Comparison of ENCODE assay signal across 11 cellular contexts in the genomic region with DNA sequence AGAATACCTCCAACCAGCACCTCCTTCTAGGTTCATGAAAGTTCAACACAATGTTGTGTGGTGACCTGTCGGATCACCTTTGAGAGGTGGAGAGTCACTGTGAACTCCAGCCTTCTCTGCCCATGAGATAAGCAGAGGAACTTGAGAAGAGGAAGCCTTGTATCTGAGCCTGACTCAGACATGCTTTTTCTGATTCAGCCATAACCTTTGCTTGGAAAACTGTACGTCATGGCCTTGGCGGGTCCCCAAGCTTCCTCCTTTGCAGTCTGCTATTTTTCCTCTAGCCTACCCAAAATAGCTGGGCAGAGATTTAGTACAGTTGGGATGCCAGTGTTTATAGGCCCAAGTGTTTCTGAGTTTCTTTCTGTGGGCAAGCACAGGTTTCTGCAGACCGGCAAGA.
DNase-seq lines count a peak whose midpoint lies in the region; ATAC-seq, FAIRE-seq and TF ChIP-seq lines count a peak whose summit lies in the region.
"Had no signal": no experiment of that assay in that cellular context is flagged by ENCODE, and none has a peak within 500 bp of the region (broad histone marks: within the 10 kb centered on the region; RNA-seq: fewer than 3 reads in every experiment).

No MANE protein-coding gene starts in this region.

- FAIRE-seq in K562 (lab: Jason Lieb, UNC): no peak

- peak; percentile 31 for DNase-seq in IMR-90
- peak in 1 of 4 experiments; percentile 4 for DNase-seq in K562 (ENCODE audit: extremely low read depth in 1 of 4, low spot score in 3 of 4)
- peak; percentile 84 to 89 (median 84) for DNase-seq in right cardiac atrium
- no peak for DNase-seq in DMS153 treated with DMSO at 0.1 percent for 48 hours (lab: John Stamatoyannopoulos, UW; ENCODE audit: unreplicated experiment)
- DNase-seq: CD4-positive, alpha-beta memory T cell; stimulated activated CD4-positive, alpha-beta T cell treated with anti-CD3 and anti-CD28 coated beads, Interleukin-1b, Interleukin-23, amount 100 ng/mL, for 48 hours had no signal

- H3K56ac ChIP-seq in IMR-90 (ENCODE audit: extremely low read depth, insufficient read depth, low read length): no peak overlapping the region

- no peak overlapping the region for H2BK120ac ChIP-seq in IMR-90 (ENCODE audit: low read depth, low read length)

- no peak overlapping the region for H2AFZ ChIP-seq in IMR-90 (replicated peaks; ENCODE audit: low read length, poor library complexity)
- no peak overlapping the region for H2AFZ ChIP-seq in K562 (ENCODE audit: low read depth, low read length)

- H3K36me3 ChIP-seq in IMR-90 (ENCODE audit: control insufficient read depth, insufficient read depth, low read length): no peaks in the 10 kb centered on the region
- no peaks in the 10 kb centered on the region for H3K36me3 ChIP-seq in K562 (ENCODE audit: control insufficient read depth, insufficient read depth, low read length)
- no peaks in the 10 kb centered on the region for H3K36me3 ChIP-seq in rectal smooth muscle tissue (ENCODE audit: control insufficient read depth, insufficient read depth, low read length)
- H3K36me3 ChIP-seq: esophagus muscularis mucosa had no signal

- no peak overlapping the region for H4K91ac ChIP-seq in IMR-90 (ENCODE audit: insufficient read depth, low read depth, low read length)

- CTCF ChIA-PET in IMR-90 (lab: Yijun Ruan, JAX) (no interaction called here), K562 (lab: Yijun Ruan, JAX; ENCODE audit: low intra/inter-chr PET ratio) (no interaction called here)

- no peak overlapping the region for H3K23ac ChIP-seq in IMR-90 (ENCODE audit: low read depth, low read length)

- H3K9me3 ChIP-seq in IMR-90 (ENCODE audit: control insufficient read depth, insufficient read depth, low read length) (peaks cover 17% of the 10 kb centered on the region), K562 (replicated peaks; ENCODE audit: control insufficient read depth, insufficient read depth, low read depth, low read length) (no peaks in the 10 kb centered on the region), right cardiac atrium (ENCODE audit: control insufficient read depth, low read length) (no peaks in the 10 kb centered on the region)
- H3K9me3 ChIP-seq: esophagus muscularis mucosa had no signal

- no peak overlapping the region for H2BK15ac ChIP-seq in IMR-90 (ENCODE audit: low read depth, low read length)

- no peak overlapping the region for H3K14ac ChIP-seq in IMR-90 (replicated peaks; ENCODE audit: low read depth, low read length)

- TF ChIP-seq CTCF in IMR-90 (conservative IDR thresholded peaks at IDR 0.05; ENCODE audit: low read depth, low read length) (no peak), K562 (IDR thresholded peaks at IDR 0.05 in 2 of 3, conservative IDR thresholded peaks at IDR 0.05 in 1 of 3; ENCODE audit: insufficient read depth in 2 of 3, low read depth in 1 of 3, low read length in 3 of 3) (no peak)

- H3K9ac ChIP-seq in IMR-90 (ENCODE audit: low read depth, low read length) (no peak overlapping the region), K562 (ENCODE audit: insufficient read depth in 1 of 2, low read depth in 2 of 2, low read length in 2 of 2) (no peak overlapping the region), rectal smooth muscle tissue (ENCODE audit: low read length) (no peak overlapping the region)

- H3K27ac ChIP-seq in IMR-90 (ENCODE audit: insufficient read depth, low read length) (no peak overlapping the region), K562 (ENCODE audit: extremely low read depth, low read depth, low read length) (no peak overlapping the region), right cardiac atrium (ENCODE audit: low read length) (no peak overlapping the region), rectal smooth muscle tissue (ENCODE audit: low read depth, low read length) (peak overlapping the region; percentile 65)

- no peak for ATAC-seq in IMR-90 (ENCODE audit: low read depth)
- no peak for ATAC-seq in K562
- ATAC-seq in right cardiac atrium: peak; percentile 81 to 97
- no peak for ATAC-seq in GM21786 (IDR thresholded peaks at IDR 0.05; ENCODE audit: unreplicated experiment)
- no peak for ATAC-seq in HG03280 (IDR thresholded peaks at IDR 0.05; ENCODE audit: unreplicated experiment)
- no peak for ATAC-seq in HG03025 (IDR thresholded peaks at IDR 0.05; ENCODE audit: low FRiP score, unreplicated experiment)

- H2AK9ac ChIP-seq in IMR-90 (replicated peaks; ENCODE audit: low read depth, low read length, poor library complexity): no peak overlapping the region

- no peak overlapping the region for H4K8ac ChIP-seq in IMR-90 (ENCODE audit: low read depth in 2 of 2, low read length in 2 of 2)

- H4K5ac ChIP-seq in IMR-90 (ENCODE audit: low read depth, low read length): no peak overlapping the region

- H2AK5ac ChIP-seq in IMR-90 (ENCODE audit: low read depth, low read length): no peak overlapping the region

- H3K4me3 ChIP-seq in IMR-90 (ENCODE audit: insufficient read depth, low read depth, low read length): no peak overlapping the region
- H3K4me3 ChIP-seq in K562: no peak overlapping the region
- no peak overlapping the region for H3K4me3 ChIP-seq in right cardiac atrium (ENCODE audit: low read length)
- no peak overlapping the region for H3K4me3 ChIP-seq in rectal smooth muscle tissue (ENCODE audit: low read length)
- H3K4me3 ChIP-seq: esophagus muscularis mucosa had no signal

- H4K20me1 ChIP-seq in IMR-90 (ENCODE audit: insufficient read depth, low read length) (no peaks in the 10 kb centered on the region), K562 (replicated peaks; ENCODE audit: control insufficient read depth, insufficient read depth, low read length) (no peaks in the 10 kb centered on the region)

- no peak for TF ChIP-seq RAD21 in IMR-90 (IDR thresholded peaks at IDR 0.05; ENCODE audit: low read length)
- no peak for TF ChIP-seq RAD21 in K562 (CRISPR knock-in tag; conservative IDR thresholded peaks at IDR 0.05 in 1 of 2, IDR thresholded peaks at IDR 0.05 in 1 of 2)

- in situ Hi-C loops in IMR-90 (cut with MboI; ENCODE audit: low sequenced_read_pairs): no loop called here
- in situ Hi-C loops in K562 (cut with MboI): no loop called here

- no peak overlapping the region for H2BK5ac ChIP-seq in IMR-90 (ENCODE audit: low read depth, low read length, poor library complexity, severe bottlenecking)

- no peaks in the 10 kb centered on the region for H3K4me1 ChIP-seq in IMR-90 (ENCODE audit: control insufficient read depth, insufficient read depth, low read length)
- no peaks in the 10 kb centered on the region; a peak in 1 of 5 replicates for H3K4me1 ChIP-seq in K562 (replicated peaks in 1 of 2; ENCODE audit: control insufficient read depth in 2 of 2, insufficient read depth in 2 of 2, low read length in 2 of 2)
- H3K4me1 ChIP-seq in right cardiac atrium (ENCODE audit: control insufficient read depth, insufficient read depth, low read length): peaks cover 3% of the 10 kb centered on the region
- peaks cover 18% of the 10 kb centered on the region for H3K4me1 ChIP-seq in rectal smooth muscle tissue (ENCODE audit: control insufficient read depth, insufficient read depth, low read length)

- H3K9me1 ChIP-seq in IMR-90 (ENCODE audit: insufficient read depth, low read length) (no peaks in the 10 kb centered on the region), K562 (ENCODE audit: control insufficient read depth, insufficient read depth, low read length) (no peaks in the 10 kb centered on the region)

- POLR2A ChIA-PET in IMR-90 (lab: Charles Lee; ENCODE audit: unreplicated experiment): no interaction called here
- POLR2A ChIA-PET in K562 (lab: Yijun Ruan, JAX): no interaction called here

- no peak overlapping the region for H3K4me2 ChIP-seq in IMR-90 (ENCODE audit: low read depth, low read length)
- H3K4me2 ChIP-seq in K562 (ENCODE audit: insufficient read depth, low read length): no peak overlapping the region

- no peak overlapping the region for H2BK20ac ChIP-seq in IMR-90 (ENCODE audit: low read depth, low read length)

- H3K79me1 ChIP-seq in IMR-90 (ENCODE audit: low read depth in 1 of 2, low read length in 2 of 2): no peaks in the 10 kb centered on the region

- intact Hi-C loops in IMR-90 (cut with micrococcal nuclease) (no loop called here), K562 (cut with micrococcal nuclease) (loop anchor here (5.0 kb wide), 1 partner anchor 297 kb away; no protein-coding TSS in a partner anchor), right cardiac atrium (cut with DNase I) (no loop called here)

- no peaks in the 10 kb centered on the region for H3K27me3 ChIP-seq in IMR-90 (ENCODE audit: control insufficient read depth, insufficient read depth, low read length)
- no peaks in the 10 kb centered on the region for H3K27me3 ChIP-seq in K562 (ENCODE audit: control insufficient read depth in 2 of 2, insufficient read depth in 2 of 2, low read length in 2 of 2)
- no peaks in the 10 kb centered on the region for H3K27me3 ChIP-seq in right cardiac atrium (ENCODE audit: control insufficient read depth, insufficient read depth)
- H3K27me3 ChIP-seq in rectal smooth muscle tissue (ENCODE audit: control insufficient read depth, insufficient read depth, low read length): no peaks in the 10 kb centered on the region
- H3K27me3 ChIP-seq: esophagus muscularis mucosa had no signal

- BruUV-seq in IMR-90 (replicated peaks; lab: Mats Ljungman, UMichigan) (no TSS peak), K562 (replicated peaks; lab: Mats Ljungman, UMichigan) (no TSS peak)

- no CpG with 5 or more reads among the region's 4 CpGs for WGBS in IMR-90 (ENCODE audit: extremely low coverage in 2 of 2, insufficient read length in 1 of 2), 2 experiments
- 0% methylated on average over 4 of the region's 4 CpGs for WGBS in K562 (ENCODE audit: insufficient coverage, low coverage, missing lambda C conversion rate)
- WGBS in right cardiac atrium: 42% methylated on average over 4 of the region's 4 CpGs

- no peak overlapping the region for H3K18ac ChIP-seq in IMR-90 (ENCODE audit: low read depth, low read length)

- TF ChIP-seq POLR2A in IMR-90 (IDR thresholded peaks at IDR 0.05; ENCODE audit: low read depth, low read length) (no peak), K562 (conservative IDR thresholded peaks at IDR 0.05) (no peak)

- dilution Hi-C loops in IMR-90 (cut with HindIII; ENCODE audit: low sequenced_read_pairs, unreplicated experiment): no loop called here

- H3K4ac ChIP-seq in IMR-90 (ENCODE audit: low read depth, low read length): no peak overlapping the region

- TF ChIP-seq EP300 in K562 (IDR thresholded peaks at IDR 0.05; ENCODE audit: low read length): no peak

- no peaks in the 10 kb centered on the region for H3K79me2 ChIP-seq in K562 (ENCODE audit: control insufficient read depth, insufficient read depth, low read length)

TF ChIP-seq in IMR-90, 13 proteins besides CTCF, POLR2A, EP300 and RAD21 (continues in another document):
- no peak for TF ChIP-seq CEBPB (IDR thresholded peaks at IDR 0.05; ENCODE audit: low read depth, low read length)
- no peak for TF ChIP-seq CHD1 (IDR thresholded peaks at IDR 0.05; ENCODE audit: low read depth, low read length)
- no peak for TF ChIP-seq BHLHE40 (IDR thresholded peaks at IDR 0.05; ENCODE audit: low read depth, low read length)
- no peak for TF ChIP-seq SMC3 (IDR thresholded peaks at IDR 0.05; ENCODE audit: low read depth, low read length)

TF ChIP-seq in K562, 482 proteins besides CTCF, POLR2A, EP300 and RAD21 (continues in another document):
- no peak for TF ChIP-seq CTBP1 (IDR thresholded peaks at IDR 0.05; ENCODE audit: borderline replicate concordance)
- TF ChIP-seq KLF16 (IDR thresholded peaks at IDR 0.05): no peak
- TF ChIP-seq SPI1 (IDR thresholded peaks at IDR 0.05; ENCODE audit: borderline replicate concordance, low read depth, low read length): peak; percentile 21; the same call in 1 of the 2 replicates

Comparison
In these comparisons a context has a peak if more than half of its experiments do, and no peak if none do; other contexts are left out.
1. ATAC-seq: peak in right cardiac atrium (2 of 2); none in IMR-90 (single experiment), K562 (single experiment), GM21786 (single experiment), HG03280 (single experiment) and HG03025 (single experiment).